ENCODE assay signal across 8 cellular contexts in the genomic region with DNA sequence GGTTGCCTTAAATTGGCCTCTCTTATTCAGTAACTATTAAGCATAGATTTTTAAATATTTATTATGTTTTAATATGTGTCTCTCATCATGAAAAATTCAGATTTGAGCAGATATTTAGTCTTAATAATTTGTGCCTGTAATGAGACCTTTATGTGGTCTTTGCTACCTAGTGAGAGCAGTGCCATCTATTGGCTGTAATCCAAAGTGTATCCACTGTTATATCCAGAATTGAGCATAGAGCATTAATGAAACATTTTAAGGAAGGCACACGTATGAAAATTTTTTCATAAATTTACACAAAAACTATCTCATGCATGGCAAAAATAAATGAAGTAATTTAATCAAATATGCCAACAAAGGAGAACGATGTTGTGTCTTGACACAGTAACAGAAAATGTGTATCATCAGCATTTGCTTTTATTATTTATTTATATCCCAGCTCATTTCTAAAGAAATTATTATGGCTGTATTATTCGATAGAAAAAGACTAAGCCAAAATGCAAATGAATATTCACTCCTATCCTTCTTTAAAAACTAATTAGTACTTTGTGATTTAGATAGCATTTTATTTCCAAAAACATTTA.
DNase-seq lines count a peak whose midpoint lies in the region; ATAC-seq and TF ChIP-seq lines count a peak whose summit lies in the region.

No MANE protein-coding gene starts in this region.

- H4K8ac ChIP-seq in IMR-90 (ENCODE audit: low read depth in 2 of 2, low read length in 2 of 2) = no peak overlapping the region

- no peak overlapping the region for H2AK5ac ChIP-seq in IMR-90 (ENCODE audit: low read depth, low read length)

- no peak overlapping the region for H3K4ac ChIP-seq in IMR-90 (ENCODE audit: low read depth, low read length)

- dilution Hi-C loops in IMR-90 (cut with HindIII; ENCODE audit: low sequenced_read_pairs, unreplicated experiment) = no loop called here

- H3K27me3 ChIP-seq in IMR-90 (ENCODE audit: control insufficient read depth, insufficient read depth, low read length) = no peaks in the 10 kb centered on the region
- no peaks in the 10 kb centered on the region for H3K27me3 ChIP-seq in CD8-positive, alpha-beta memory T cell (ENCODE audit: insufficient read depth, low read length, poor library complexity, severe bottlenecking)

- no peak for TF ChIP-seq POLR2A in IMR-90 (IDR thresholded peaks at IDR 0.05; ENCODE audit: low read depth, low read length)

- peaks cover 1 to 11% (median 2%) of the 10 kb centered on the region in 3 donors for H3K36me3 Mint-ChIP-seq in CD8-positive, alpha-beta memory T cell

- intact Hi-C loops in IMR-90 (cut with micrococcal nuclease) = loop anchor here (5.0 to 10.0 kb wide), 3 partner anchors 206 to 221 kb away; a partner anchor contains a TSS

- peak; percentile 85 for ATAC-seq in GM18511 (IDR thresholded peaks at IDR 0.05; ENCODE audit: unreplicated experiment)
- ATAC-seq in IMR-90 (ENCODE audit: low read depth) = peak; percentile 49; the same call in 1 of the 2 replicates
- ATAC-seq in HG03457 (IDR thresholded peaks at IDR 0.05; ENCODE audit: unreplicated experiment) = no peak

- no peak overlapping the region for H3K9ac ChIP-seq in IMR-90 (ENCODE audit: low read depth, low read length)

- no peaks in the 10 kb centered on the region for H3K79me1 ChIP-seq in IMR-90 (ENCODE audit: low read depth in 1 of 2, low read length in 2 of 2)

- H3K27ac ChIP-seq in IMR-90 (ENCODE audit: insufficient read depth, low read length) = no peak overlapping the region
- H3K27ac ChIP-seq in CD8-positive, alpha-beta memory T cell (ENCODE audit: low read depth, low read length) = no peak overlapping the region

- no peak overlapping the region for H2BK120ac ChIP-seq in IMR-90 (ENCODE audit: low read depth, low read length)

- H3K4me3 ChIP-seq in IMR-90 (ENCODE audit: insufficient read depth, low read depth, low read length) = no peak overlapping the region
- no peak overlapping the region for H3K4me3 ChIP-seq in CD8-positive, alpha-beta memory T cell (ENCODE audit: low read length)

- H3K14ac ChIP-seq in IMR-90 (replicated peaks; ENCODE audit: low read depth, low read length) = no peak overlapping the region

- H3K9me1 ChIP-seq in IMR-90 (ENCODE audit: insufficient read depth, low read length) = no peaks in the 10 kb centered on the region

- peak; percentile 55 for TF ChIP-seq RAD21 in IMR-90 (IDR thresholded peaks at IDR 0.05; ENCODE audit: low read length)

- H4K91ac ChIP-seq in IMR-90 (ENCODE audit: insufficient read depth, low read depth, low read length) = no peak overlapping the region

- no peak overlapping the region for H4K5ac ChIP-seq in IMR-90 (ENCODE audit: low read depth, low read length)

- no peak overlapping the region for H3K23ac ChIP-seq in IMR-90 (ENCODE audit: low read depth, low read length)

- no peak overlapping the region for H2BK15ac ChIP-seq in IMR-90 (ENCODE audit: low read depth, low read length)

- in situ Hi-C loops in IMR-90 (cut with MboI; ENCODE audit: low sequenced_read_pairs) = no loop called here

- peak; percentile 40 to 59 for DNase-seq in AML-193 (lab: John Stamatoyannopoulos, UW)
- peak; percentile 7 for DNase-seq in IMR-90
- peak; percentile 50 for DNase-seq in RPMI7951 (ENCODE audit: low read depth)
- peak; percentile 48 for DNase-seq in glomerular visceral epithelial cell (ENCODE audit: extremely low spot score)
- DNase-seq in T1000 (lab: John Stamatoyannopoulos, UW) = no peak
- no peak for DNase-seq in CD8-positive, alpha-beta memory T cell

- TF ChIP-seq CTCF in IMR-90 (conservative IDR thresholded peaks at IDR 0.05; ENCODE audit: low read depth, low read length) = peak; percentile 38

- H3K36me3 ChIP-seq in IMR-90 (ENCODE audit: control insufficient read depth, insufficient read depth, low read length) = no peaks in the 10 kb centered on the region
- no peaks in the 10 kb centered on the region for H3K36me3 ChIP-seq in CD8-positive, alpha-beta memory T cell (ENCODE audit: insufficient read depth, low read length)

- no peak overlapping the region for H2AK9ac ChIP-seq in IMR-90 (replicated peaks; ENCODE audit: low read depth, low read length, poor library complexity)

- no TSS peak for BruUV-seq in IMR-90 (replicated peaks; lab: Mats Ljungman, UMichigan)

- no peak overlapping the region for H3K18ac ChIP-seq in IMR-90 (ENCODE audit: low read depth, low read length)

- H4K20me1 ChIP-seq in IMR-90 (ENCODE audit: insufficient read depth, low read length) = no peaks in the 10 kb centered on the region

- no CpG with 5 or more reads among the region's 3 CpGs for WGBS in IMR-90 (ENCODE audit: extremely low coverage in 2 of 2, insufficient read length in 1 of 2), 2 experiments

- H3K9me3 Mint-ChIP-seq in CD8-positive, alpha-beta memory T cell = peaks cover 0 to 4% (median 0%) of the 10 kb centered on the region in 5 donors

- H2AFZ ChIP-seq in IMR-90 (replicated peaks; ENCODE audit: low read length, poor library complexity) = no peak overlapping the region

- no peak overlapping the region for H3K27ac Mint-ChIP-seq in CD8-positive, alpha-beta memory T cell

- H3K4me1 Mint-ChIP-seq in CD8-positive, alpha-beta memory T cell = no peaks in the 10 kb centered on the region

- H3K4me2 ChIP-seq in IMR-90 (ENCODE audit: low read depth, low read length) = no peak overlapping the region

- H3K9me3 ChIP-seq in IMR-90 (ENCODE audit: control insufficient read depth, insufficient read depth, low read length) = no peaks in the 10 kb centered on the region
- H3K9me3 ChIP-seq in CD8-positive, alpha-beta memory T cell (ENCODE audit: low read length) = no peaks in the 10 kb centered on the region

- H3K4me3 Mint-ChIP-seq in CD8-positive, alpha-beta memory T cell = no peak overlapping the region

- CTCF ChIA-PET in IMR-90 (lab: Yijun Ruan, JAX) = interaction anchor here (0.9 to 1.3 kb wide), 3 partner anchors 13 to 369 kb away, joined by 3 to 4 read pairs (median 3); a partner anchor contains a TSS
- CTCF ChIA-PET in CD8-positive, alpha-beta memory T cell (lab: Charles Lee) = no interaction called here

- no peak overlapping the region for H2BK20ac ChIP-seq in IMR-90 (ENCODE audit: low read depth, low read length)

- H3K4me1 ChIP-seq in IMR-90 (ENCODE audit: control insufficient read depth, insufficient read depth, low read length) = no peaks in the 10 kb centered on the region
- no peaks in the 10 kb centered on the region for H3K4me1 ChIP-seq in CD8-positive, alpha-beta memory T cell (ENCODE audit: insufficient read depth, low read length)

- H3K56ac ChIP-seq in IMR-90 (ENCODE audit: extremely low read depth, insufficient read depth, low read length) = no peak overlapping the region

- no peaks in the 10 kb centered on the region for H3K27me3 Mint-ChIP-seq in CD8-positive, alpha-beta memory T cell

- POLR2A ChIA-PET in IMR-90 (lab: Charles Lee; ENCODE audit: unreplicated experiment) = no interaction called here
- POLR2A ChIA-PET in CD8-positive, alpha-beta memory T cell (lab: Charles Lee) = no interaction called here

- no peak overlapping the region for H2BK5ac ChIP-seq in IMR-90 (ENCODE audit: low read depth, low read length, poor library complexity, severe bottlenecking)

TF ChIP-seq in IMR-90, 13 proteins besides CTCF, POLR2A, EP300 and RAD21:
- TF ChIP-seq SMC3 (IDR thresholded peaks at IDR 0.05; ENCODE audit: low read depth, low read length) = peak; percentile 24; the same call in 1 of the 2 replicates
- TF ChIP-seq CHD1 (IDR thresholded peaks at IDR 0.05; ENCODE audit: low read depth, low read length) = no peak
- TF ChIP-seq MXI1 (IDR thresholded peaks at IDR 0.05; ENCODE audit: borderline replicate concordance, low read depth, low read length) = no peak

Comparison
In these comparisons a context has a peak if more than half of its experiments do, and no peak if none do; other contexts are left out.
1. DNase-seq: peak in AML-193 (2 of 2), IMR-90 (single experiment), RPMI7951 (single experiment) and glomerular visceral epithelial cell (single experiment); none in T1000 (single experiment) and CD8-positive, alpha-beta memory T cell (0 of 5).